8 cellular contexts compared by ENCODE assay signal in genomic region chr18:12990662-12990976, GRCh38. TPM values are rescaled to one million over a fixed set of nuclear protein-coding genes. Genes with fewer than 3 reads are reported as not detected.
DNase-seq lines count a peak whose midpoint lies in the region; ATAC-seq, FAIRE-seq and TF ChIP-seq lines count a peak whose summit lies in the region.

No MANE protein-coding gene starts in this region.

- H3K27me3 Mint-ChIP-seq in type B pancreatic cell: no peaks in the 10 kb centered on the region

- H3K36me3 ChIP-seq in GM06990 (ENCODE audit: control insufficient read depth, insufficient read depth, low read length) (no peaks in the 10 kb centered on the region), GM12878 (ENCODE audit: control insufficient read depth in 2 of 2, insufficient read depth in 2 of 2, low read length in 1 of 2) (peaks cover 0 to 10% of the 10 kb centered on the region in 2 experiments; a peak in 1 of 4 replicates), right lobe of liver (peaks cover 0 to 6% (median 0%) of the 10 kb centered on the region in 4 donors)

- no peak for FAIRE-seq in GM12878 (lab: Jason Lieb, UNC)

- H3K36me3 Mint-ChIP-seq in type B pancreatic cell: no peaks in the 10 kb centered on the region

- RAD21 ChIA-PET in GM12878 (lab: Charles Lee; ENCODE audit: unreplicated experiment): interaction anchor here (0.8 to 1.1 kb wide), 4 partner anchors 10 to 169 kb away, joined by 3 to 4 read pairs (median 4); no protein-coding TSS in a partner anchor

- peak overlapping the region; percentile 97 for H3K4me2 ChIP-seq in GM12878 (ENCODE audit: control insufficient read depth, insufficient read depth)

- DNase-seq in GM06990 (ENCODE audit: extremely low read depth, insufficient read length): no peak
- DNase-seq in HS-5 (ENCODE audit: low read depth): peak; percentile 20
- no peak for DNase-seq in GM12878 (ENCODE audit: low read depth, low spot score)
- no peak for DNase-seq in right lobe of liver
- DNase-seq in type B pancreatic cell (ENCODE audit: extremely low spot score, unreplicated experiment): no peak
- DNase-seq in NCI-H524 (lab: John Stamatoyannopoulos, UW): no peak
- DNase-seq in NCI-H446 (lab: John Stamatoyannopoulos, UW): no peak
- DNase-seq in NCI-H69 (lab: John Stamatoyannopoulos, UW): no peak

- H2AFZ ChIP-seq in GM12878 (ENCODE audit: control insufficient read depth, low read depth, low read length): peak overlapping the region; percentile 80

- TSS peak; percentile 99 for BruUV-seq in GM12878 (replicated peaks; lab: Mats Ljungman, UMichigan)

- no peak for TF ChIP-seq EP300 in GM12878 (IDR thresholded peaks at IDR 0.05; ENCODE audit: borderline replicate concordance in 1 of 2, control insufficient read depth in 1 of 2, low read depth in 2 of 2, low read length in 2 of 2)

- TF ChIP-seq CTCF in GM06990 (IDR thresholded peaks at IDR 0.05; ENCODE audit: insufficient read depth, low read length, poor library complexity, severe bottlenecking) (no peak), GM12878 (IDR thresholded peaks at IDR 0.05 in 2 of 3, conservative IDR thresholded peaks at IDR 0.05 in 1 of 3; ENCODE audit: control insufficient read depth in 2 of 3, extremely low read depth in 1 of 3, insufficient read depth in 1 of 3, low read depth in 3 of 3, low read length in 3 of 3) (no peak), right lobe of liver (IDR thresholded peaks at IDR 0.05) (no peak), type B pancreatic cell (conservative IDR thresholded peaks at IDR 0.05) (no peak)

- peak overlapping the region; percentile 95 for H3K9ac ChIP-seq in GM12878 (ENCODE audit: control insufficient read depth, insufficient read depth, low read length)

- POLR2A ChIA-PET in GM12878 (lab: Charles Lee): interaction anchor here (0.6 to 1.9 kb wide), 12 partner anchors 9 to 680 kb away, joined by 3 to 17 read pairs (median 4); partner anchors contain the start of genes AFG3L2, PTPN2 and SEH1L

- SMC1A ChIA-PET in GM12878 (lab: Charles Lee; ENCODE audit: uncharacterized antibody, unreplicated experiment): interaction anchor here (1.7 kb wide), 1 partner anchor 9 kb away, joined by 8 read pairs; no protein-coding TSS in a partner anchor

- no peaks in the 10 kb centered on the region; the same call in 2 of the 3 replicates for H3K9me3 ChIP-seq in GM12878 (replicated peaks; ENCODE audit: control insufficient read depth, insufficient read depth, low read length)
- no peaks in the 10 kb centered on the region for H3K9me3 ChIP-seq in right lobe of liver

- H3K4me3 Mint-ChIP-seq in type B pancreatic cell: peak overlapping the region; percentile 91

- no peaks in the 10 kb centered on the region for H3K9me3 Mint-ChIP-seq in type B pancreatic cell

- no peaks in the 10 kb centered on the region for H4K20me1 ChIP-seq in GM12878 (ENCODE audit: control insufficient read depth, insufficient read depth)

- in situ Hi-C loops in GM12878 (cut with MboI): no loop called here

- ATAC-seq in GM12878: no peak; the same call in 2 of the 3 replicates
- ATAC-seq in right lobe of liver: peak in 3 of 4 donors; percentile 1 to 8 (median 5)

- H3K27ac ChIP-seq in GM12878 (ENCODE audit: control insufficient read depth, insufficient read depth) (peak overlapping the region; percentile 94), right lobe of liver (peak overlapping the region in 1 of 3 donors; percentile 43)

- H3K27me3 ChIP-seq in GM06990 (replicated peaks; ENCODE audit: control insufficient read depth, insufficient read depth, low read length): no peaks in the 10 kb centered on the region
- no peaks in the 10 kb centered on the region for H3K27me3 ChIP-seq in GM12878 (replicated peaks in 1 of 2; ENCODE audit: control insufficient read depth in 2 of 2, insufficient read depth in 2 of 2, low read length in 1 of 2)
- no peaks in the 10 kb centered on the region for H3K27me3 ChIP-seq in right lobe of liver

- TF ChIP-seq RAD21 in GM12878 (IDR thresholded peaks at IDR 0.05; ENCODE audit: insufficient read depth, low read depth, low read length): no peak

- H3K4me1 Mint-ChIP-seq in type B pancreatic cell (ENCODE audit: unreplicated experiment): peaks cover 24% of the 10 kb centered on the region

- CTCF ChIA-PET in GM12878 (lab: Yijun Ruan, JAX): interaction anchor here (1.1 to 1.7 kb wide), 3 partner anchors 9 to 105 kb away, joined by 3 to 7 read pairs (median 4); no protein-coding TSS in a partner anchor

- H3K27ac Mint-ChIP-seq in type B pancreatic cell: peak overlapping the region; percentile 93

- TF ChIP-seq POLR2A in GM12878 (IDR thresholded peaks at IDR 0.05; ENCODE audit: low read depth, low read length): no peak
- no peak for TF ChIP-seq POLR2A in right lobe of liver (IDR thresholded peaks at IDR 0.05)

- whole genome bisulfite sequencing in GM12878 (ENCODE audit: insufficient coverage, insufficient replicate concordance, low lambda C conversion rate, missing lambda C conversion rate): 2% methylated on average over 11 of the region's 11 CpGs
- WGBS in right lobe of liver (ENCODE audit: insufficient coverage, low coverage, low lambda C conversion rate, missing lambda C conversion rate): 2% methylated on average over 11 of the region's 11 CpGs

- H3K4me3 ChIP-seq in GM06990 (replicated peaks; ENCODE audit: low read depth, low read length) (peak overlapping the region; percentile 64), GM12878 (peak overlapping the region; percentile 75), right lobe of liver (peak overlapping the region; percentile 75 to 84 (median 79))

- intact Hi-C loops in GM12878 (cut with micrococcal nuclease; ENCODE audit: unreplicated experiment): loop anchor here (2.0 to 10.0 kb wide), 5 partner anchors 40 to 744 kb away; partner anchors contain the start of gene PTPN2
- intact Hi-C loops in right lobe of liver (cut with DNase I): no loop called here

- peaks cover 45% of the 10 kb centered on the region for H3K79me2 ChIP-seq in GM12878 (ENCODE audit: control insufficient read depth, insufficient read depth, low read length)

- peaks cover 5% of the 10 kb centered on the region; the same call in 1 of the 2 replicates for H3K4me1 ChIP-seq in GM12878 (ENCODE audit: control insufficient read depth, insufficient read depth, low read length)
- peaks cover 0 to 13% (median 3%) of the 10 kb centered on the region in 4 donors for H3K4me1 ChIP-seq in right lobe of liver

TF ChIP-seq in GM12878, 131 proteins besides CTCF, POLR2A, EP300 and RAD21:
- TF ChIP-seq SMAD5 (IDR thresholded peaks at IDR 0.05; ENCODE audit: low read depth) (0 out of 2 replicates have a peak, but pooled peaks have one; percentile 10), RB1 (IDR thresholded peaks at IDR 0.05; ENCODE audit: borderline replicate concordance) (no peak), MTA2 (IDR thresholded peaks at IDR 0.05; ENCODE audit: low read depth) (no peak), STAT1 (conservative IDR thresholded peaks at IDR 0.05) (peak; percentile 33; the same call in 1 of the 2 replicates), ETV6 (conservative IDR thresholded peaks at IDR 0.05 in 1 of 2, IDR thresholded peaks at IDR 0.05 in 1 of 2; ENCODE audit: borderline replicate concordance in 1 of 2, low read depth in 1 of 2) (0 out of 4 replicates have a peak, but pooled peaks of 1 of the 2 experiments have one; percentile 16)

RNA-seq across cellular contexts. Expression of gene CEP192, which starts 0.5 kb away (rescaled TPM):
- total RNA-seq in GM12878 (2013; cell fraction: nucleolus; rRNA removed): 192 and 194 TPM in 2 replicates
- total RNA-seq in GM12878 (2014; rRNA removed): 33.9 and 37.5 TPM in 2 replicates
- total RNA-seq in GM12878 (2014; rRNA removed; fragmentation: Illumina TruSeq; extraction: Trizol): 37.6 and 39.7 TPM in 2 replicates
- 30.8 and 31.1 TPM in 2 replicates for total RNA-seq in GM12878 (2021)
- 21.1 TPM for polyA plus RNA-seq in GM12878 (2011; ENCODE audit: low read depth)
- 58.2 and 81.8 TPM in 2 replicates for polyA plus RNA-seq in GM12878 (2011; rRNA removed)
- polyA plus RNA-seq in GM12878 (2011; cell fraction: cytosol; rRNA removed): 31.1 and 31.2 TPM in 2 replicates
- polyA plus RNA-seq in GM12878 (2011; cell fraction: nucleus; rRNA removed): 97.1 and 118 TPM in 2 replicates
- 17.6 and 21.8 TPM in 2 replicates for polyA plus RNA-seq in GM12878 (2012)
- polyA plus RNA-seq in GM12878 (2014; fragmentation: Illumina TruSeq; extraction: Trizol): 32.6 and 39.7 TPM in 2 replicates
- polyA plus RNA-seq in GM12878 (2014; fragmentation: Nextera tagmentation; extraction: Ambion mirVana): 10 to 100 TPM; 15.4 to 24.5 TPM
- 25.6 and 28.1 TPM in 2 replicates for polyA plus RNA-seq in GM12878 (2014; rRNA removed)
- 10 to 100 TPM; 21.2 to 22.2 TPM for polyA plus RNA-seq in GM12878 (2016; fragmentation: Nextera tagmentation; extraction: Ambion mirVana)
- 80.1 and 95.5 TPM in 2 replicates for polyA minus RNA-seq in GM12878 (2011; rRNA and poly(A)+ RNA removed)
- 26.3 and 28.4 TPM in 2 replicates for polyA minus RNA-seq in GM12878 (2011; cell fraction: cytosol; rRNA and poly(A)+ RNA removed)
- polyA minus RNA-seq in GM12878 (2011; cell fraction: nucleus; rRNA and poly(A)+ RNA removed): 69.6 and 88.0 TPM in 2 replicates
- total RNA-seq in right lobe of liver: 1 to 10 TPM; 7.5 to 9.1 (median 8.3) TPM
- 19.8 and 37.5 TPM in 2 replicates for total RNA-seq in type B pancreatic cell (ENCODE audit: low replicate concordance)

RNA-seq across cellular contexts. Expression of gene SEH1L, which starts 42.8 kb away (rescaled TPM):
- total RNA-seq in GM12878 (2013; cell fraction: nucleolus; rRNA removed): 72.1 and 84.6 TPM in 2 replicates
- total RNA-seq in GM12878 (2014; rRNA removed) (28.1 and 36.2 TPM in 2 replicates), GM12878 (2014; rRNA removed; fragmentation: Illumina TruSeq; extraction: Trizol) (39.7 and 43.1 TPM in 2 replicates), GM12878 (2021) (66.5 and 70.2 TPM in 2 replicates), right lobe of liver (10 to 100 TPM; 14.6 to 30.3 (median 20.9) TPM), type B pancreatic cell (ENCODE audit: low replicate concordance) (38.8 and 39.1 TPM in 2 replicates)
- polyA plus RNA-seq in GM12878 (2011; ENCODE audit: low read depth): 16.1 TPM
- polyA plus RNA-seq in GM12878 (2011; rRNA removed) (109 and 120 TPM in 2 replicates), GM12878 (2014; fragmentation: Illumina TruSeq; extraction: Trizol) (53.2 and 59.5 TPM in 2 replicates), GM12878 (2014; fragmentation: Nextera tagmentation; extraction: Ambion mirVana) (10 to 100 TPM; 27.5 to 52.4 TPM), GM12878 (2014; rRNA removed) (35.8 and 39.8 TPM in 2 replicates), GM12878 (2016; fragmentation: Nextera tagmentation; extraction: Ambion mirVana) (10 to 100 TPM; 80.2 to 84.1 TPM)
- 87.0 and 98.0 TPM in 2 replicates for polyA plus RNA-seq in GM12878 (2011; cell fraction: cytosol; rRNA removed)
- polyA plus RNA-seq in GM12878 (2011; cell fraction: nucleus; rRNA removed): 41.8 and 49.0 TPM in 2 replicates
- polyA plus RNA-seq in GM12878 (2012): 25.5 and 27.9 TPM in 2 replicates
- polyA minus RNA-seq in GM12878 (2011; rRNA and poly(A)+ RNA removed): 143 and 207 TPM in 2 replicates
- 37.8 and 48.3 TPM in 2 replicates for polyA minus RNA-seq in GM12878 (2011; cell fraction: cytosol; rRNA and poly(A)+ RNA removed)
- polyA minus RNA-seq in GM12878 (2011; cell fraction: nucleus; rRNA and poly(A)+ RNA removed): 18.1 and 26.1 TPM in 2 replicates
